In the genomic region with DNA sequence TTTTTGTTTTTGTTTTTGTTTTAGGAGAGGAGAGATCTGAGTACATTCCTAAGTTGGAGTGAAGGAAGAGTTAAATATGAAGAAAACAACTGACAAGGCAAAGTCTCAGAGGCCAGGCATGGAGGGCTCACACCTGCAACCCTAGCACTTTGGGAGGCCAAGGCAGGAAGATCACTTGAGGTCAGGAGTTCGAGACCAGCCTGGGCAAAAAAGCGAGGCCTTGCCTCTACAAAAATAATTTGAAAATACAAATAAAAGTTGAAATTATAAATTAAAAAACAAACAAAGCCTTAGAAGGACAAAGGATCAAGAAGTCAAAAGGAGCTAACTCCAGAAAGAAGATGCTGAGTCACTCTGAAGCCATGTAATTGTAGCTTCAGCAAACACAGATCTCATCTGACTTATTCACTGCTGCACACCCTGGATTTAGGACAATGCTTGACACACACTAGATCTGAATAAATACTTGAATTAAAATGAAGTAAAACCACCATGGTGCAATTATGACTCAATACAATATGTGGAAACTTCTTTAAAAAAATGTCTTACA, we compare ENCODE assay signal across 1 cellular context.
A peak's percentile ranks its signal among the peaks of the same experiment; 100 is the strongest.
TF ChIP-seq lines count a peak whose summit lies in the region.

No MANE protein-coding gene starts in this region.

TF ChIP-seq in SK-N-SH, 30 proteins besides CTCF, POLR2A, EP300 and RAD21:
- TF ChIP-seq FOXJ3 (CRISPR knock-in tag; IDR thresholded peaks at IDR 0.05) (no peak), FOSL2 (IDR thresholded peaks at IDR 0.05; ENCODE audit: borderline replicate concordance, low read depth) (0 out of 2 replicates have a peak, but pooled peaks have one; percentile 41), JUND (IDR thresholded peaks at IDR 0.05) (peak; percentile 32; the same call in 1 of the 2 replicates)
